16 cellular contexts compared by ENCODE assay signal in genomic region chr1:169853335-169853734, GRCh38.
"Had no signal": no experiment of that assay in that cellular context is flagged by ENCODE, and none has a peak within 500 bp of the region (broad histone marks: within the 10 kb centered on the region; RNA-seq: fewer than 3 reads in every experiment).

No MANE protein-coding gene starts in this region.

- H3K27me3 ChIP-seq: cardiac muscle cell, colonic mucosa, esophagus squamous epithelium, foreskin keratinocyte, heart left ventricle had no signal

- H3K9me3 Mint-ChIP-seq: naive thymus-derived CD8-positive, alpha-beta T cell; stimulated activated naive CD8-positive, alpha-beta T cell treated with anti-CD3 and anti-CD28 coated beads, Interleukin-15, amount 100 ng/mL, for 72 hours had no signal

- H3K9me3 ChIP-seq: colonic mucosa, esophagus squamous epithelium, heart left ventricle, mucosa of descending colon, psoas muscle, thoracic aorta had no signal

- ATAC-seq: foreskin keratinocyte; heart left ventricle; mucosa of descending colon; naive thymus-derived CD8-positive, alpha-beta T cell; psoas muscle; sciatic nerve; stimulated activated naive CD8-positive, alpha-beta T cell treated with anti-CD3 and anti-CD28 coated beads, Interleukin-15, amount 100 ng/mL, for 72 hours had no signal

- H3K4me3 Mint-ChIP-seq: naive thymus-derived CD8-positive, alpha-beta T cell; stimulated activated naive CD8-positive, alpha-beta T cell treated with anti-CD3 and anti-CD28 coated beads, Interleukin-15, amount 100 ng/mL, for 72 hours had no signal

- H3K4me1 ChIP-seq: colonic mucosa, esophagus squamous epithelium, foreskin keratinocyte, psoas muscle had no signal

- H3K27me3 Mint-ChIP-seq: naive thymus-derived CD8-positive, alpha-beta T cell; stimulated activated naive CD8-positive, alpha-beta T cell treated with anti-CD3 and anti-CD28 coated beads, Interleukin-15, amount 100 ng/mL, for 72 hours had no signal

- DNase-seq: activated effector memory CD4-positive, alpha-beta T cell treated with anti-CD3 and anti-CD28 coated beads, Interleukin-2, amount 50 U/mL, for 16 hours; aorta; colonic mucosa; esophagus squamous epithelium; foreskin keratinocyte; heart left ventricle; mucosa of descending colon; naive thymus-derived CD8-positive, alpha-beta T cell; occipital lobe; psoas muscle; stimulated activated CD4-positive, alpha-beta T cell treated with anti-CD3 and anti-CD28 coated beads, Interleukin-12 subunit alpha, Interleukin-12 subunit beta, amount 100 ng/mL, for 4 hours; stimulated activated CD4-positive, alpha-beta T cell treated with anti-CD3 and anti-CD28 coated beads, Interleukin-2, amount 100 ng/mL, for 48 hours; stimulated activated naive CD8-positive, alpha-beta T cell treated with anti-CD3 and anti-CD28 coated beads, Interleukin-15, amount 100 ng/mL, for 72 hours had no signal

- H3K4me3 ChIP-seq: cardiac muscle cell, colonic mucosa, esophagus squamous epithelium, heart left ventricle, mucosa of descending colon, psoas muscle, thoracic aorta had no signal

- H3K27ac ChIP-seq: cardiac muscle cell, colonic mucosa, esophagus squamous epithelium, foreskin keratinocyte, heart left ventricle, psoas muscle, thoracic aorta had no signal

- H3K4me1 Mint-ChIP-seq: stimulated activated naive CD8-positive, alpha-beta T cell treated with anti-CD3 and anti-CD28 coated beads, Interleukin-15, amount 100 ng/mL, for 72 hours had no signal
